Comparison of ENCODE assay signal across 1 cellular context in genomic region chr7:116671681-116672595, GRCh38.
TF ChIP-seq lines count a peak whose summit lies in the region.

Gene MET, plus strand, starts transcription at chr7:116672196. Its CDS starts 26,889 bp downstream, at chr7:116699085.

TF ChIP-seq in HepG2, 621 proteins besides CTCF, POLR2A, EP300 and RAD21 (continued from another document and continues in another):
- TF ChIP-seq AHDC1 (CRISPR knock-in tag; IDR thresholded peaks at IDR 0.05; ENCODE audit: borderline replicate concordance) (0 out of 2 replicates have a peak, but pooled peaks have one; percentile 42), MBD4 (IDR thresholded peaks at IDR 0.05; ENCODE audit: borderline replicate concordance, low read length) (no peak), ZNF121 (CRISPR knock-in tag; IDR thresholded peaks at IDR 0.05) (peak; percentile 58; the same call in 1 of the 2 replicates), ZNF549 (CRISPR knock-in tag; IDR thresholded peaks at IDR 0.05) (no peak), SOX6 (IDR thresholded peaks at IDR 0.05) (no peak), SOX6 (CRISPR knock-in tag; IDR thresholded peaks at IDR 0.05) (peak; percentile 83), MIER3 (CRISPR knock-in tag; IDR thresholded peaks at IDR 0.05; ENCODE audit: borderline replicate concordance) (peak; percentile 55; the same call in 1 of the 2 replicates), ZNF891 (CRISPR knock-in tag; IDR thresholded peaks at IDR 0.05) (peak; percentile 56; the same call in 1 of the 2 replicates), ZNF382 (CRISPR knock-in tag; IDR thresholded peaks at IDR 0.05; ENCODE audit: borderline replicate concordance) (no peak), ZNF281 (CRISPR knock-in tag; IDR thresholded peaks at IDR 0.05; ENCODE audit: borderline replicate concordance) (peak; percentile 80), YEATS4 (CRISPR knock-in tag; IDR thresholded peaks at IDR 0.05; ENCODE audit: borderline replicate concordance) (no peak; the same call in 1 of the 2 replicates), ZNF329 (CRISPR knock-in tag; IDR thresholded peaks at IDR 0.05; ENCODE audit: low read depth) (peak; percentile 87; the same call in 1 of the 2 replicates), ARNT (IDR thresholded peaks at IDR 0.05) (no peak), ATF1 (CRISPR knock-in tag; IDR thresholded peaks at IDR 0.05) (no peak), RFXAP (CRISPR knock-in tag; IDR thresholded peaks at IDR 0.05; ENCODE audit: borderline replicate concordance) (peak; percentile 44; the same call in 1 of the 2 replicates), ZFP36L2 (CRISPR knock-in tag; IDR thresholded peaks at IDR 0.05) (no peak), EZH2 (conservative IDR thresholded peaks at IDR 0.05; ENCODE audit: low read depth, low read length) (no peak), ZNF343 (CRISPR knock-in tag; IDR thresholded peaks at IDR 0.05) (0 out of 2 replicates have a peak, but pooled peaks have one; percentile 10), POLR2G (IDR thresholded peaks at IDR 0.05; ENCODE audit: low read depth, low read length) (peak; percentile 41; the same call in 1 of the 2 replicates), ZNF337 (CRISPR knock-in tag; IDR thresholded peaks at IDR 0.05; ENCODE audit: borderline replicate concordance, low read depth) (no peak), GTF3A (CRISPR knock-in tag; conservative IDR thresholded peaks at IDR 0.05) (no peak; the same call in 1 of the 2 replicates), NR2F1 (CRISPR knock-in tag; IDR thresholded peaks at IDR 0.05) (0 out of 4 replicates have a peak, but pooled peaks have one; percentile 20 to 39), ATF4 (CRISPR knock-in tag; IDR thresholded peaks at IDR 0.05) (peak in 1 of 2 experiments; percentile 56; a peak in 2 of 4 replicates), ZNF432 (CRISPR knock-in tag; IDR thresholded peaks at IDR 0.05; ENCODE audit: borderline replicate concordance) (no peak), KDM5B (CRISPR knock-in tag; IDR thresholded peaks at IDR 0.05; ENCODE audit: borderline replicate concordance) (peak; percentile 31; the same call in 1 of the 2 replicates), TIGD3 (CRISPR knock-in tag; IDR thresholded peaks at IDR 0.05; ENCODE audit: borderline replicate concordance) (no peak), KLF6 (CRISPR knock-in tag; IDR thresholded peaks at IDR 0.05) (peak; percentile 66; the same call in 1 of the 2 replicates), ZBTB46 (CRISPR knock-in tag; IDR thresholded peaks at IDR 0.05; ENCODE audit: borderline replicate concordance) (no peak), REXO4 (CRISPR knock-in tag; IDR thresholded peaks at IDR 0.05; ENCODE audit: borderline replicate concordance) (peak; percentile 83; the same call in 1 of the 2 replicates), MXI1 (IDR thresholded peaks at IDR 0.05; ENCODE audit: borderline replicate concordance, low read depth, low read length) (peak; percentile 93), U2AF1 (optimal IDR thresholded peaks at IDR 0.05; ENCODE audit: low read depth, low read length) (no peak), NKX3-1 (CRISPR knock-in tag; IDR thresholded peaks at IDR 0.05) (0 out of 2 replicates have a peak, but pooled peaks have one; percentile 62), BRD4 (CRISPR knock-in tag; IDR thresholded peaks at IDR 0.05) (0 out of 2 replicates have a peak, but pooled peaks have one; percentile 51), ZNF563 (CRISPR knock-in tag; IDR thresholded peaks at IDR 0.05) (peak; percentile 45; the same call in 1 of the 2 replicates), ZNF331 (CRISPR knock-in tag; IDR thresholded peaks at IDR 0.05) (peak; percentile 60), MLXIP (CRISPR knock-in tag; IDR thresholded peaks at IDR 0.05; ENCODE audit: borderline replicate concordance) (no peak), HOXA3 (CRISPR knock-in tag; IDR thresholded peaks at IDR 0.05) (peak; percentile 85), MED13 (CRISPR knock-in tag; IDR thresholded peaks at IDR 0.05) (peak; percentile 32), FOXP4 (CRISPR knock-in tag; IDR thresholded peaks at IDR 0.05) (peak; percentile 82), ASH2L (IDR thresholded peaks at IDR 0.05; ENCODE audit: insufficient read length, low read depth, low read length) (peak; percentile 84), SIX1 (CRISPR knock-in tag; IDR thresholded peaks at IDR 0.05; ENCODE audit: borderline replicate concordance) (peak; percentile 15; the same call in 1 of the 2 replicates), CEBPG (CRISPR knock-in tag; IDR thresholded peaks at IDR 0.05) (0 out of 2 replicates have a peak, but pooled peaks have one; percentile 48), NFE2L1 (CRISPR knock-in tag; IDR thresholded peaks at IDR 0.05; ENCODE audit: borderline replicate concordance) (no peak), TAF1 (CRISPR knock-in tag; IDR thresholded peaks at IDR 0.05) (peak; percentile 56; the same call in 1 of the 2 replicates), TRIM24 (CRISPR knock-in tag; IDR thresholded peaks at IDR 0.05) (no peak), ZNF709 (CRISPR knock-in tag; IDR thresholded peaks at IDR 0.05) (peak; percentile 78; the same call in 1 of the 2 replicates), ZNF557 (CRISPR knock-in tag; IDR thresholded peaks at IDR 0.05) (no peak), ISL2 (CRISPR knock-in tag; IDR thresholded peaks at IDR 0.05) (peak; percentile 59), ZNF451 (CRISPR knock-in tag; IDR thresholded peaks at IDR 0.05) (peak; percentile 46; the same call in 1 of the 2 replicates)
